Comparison of ENCODE assay signal across 15 cellular contexts in genomic region chr4:107265859-107266258, GRCh38.
DNase-seq lines count a peak whose midpoint lies in the region; ATAC-seq and TF ChIP-seq lines count a peak whose summit lies in the region.
"Had no signal": no experiment of that assay in that cellular context is flagged by ENCODE, and none has a peak within 500 bp of the region (broad histone marks: within the 10 kb centered on the region; RNA-seq: fewer than 3 reads in every experiment).

No MANE protein-coding gene starts in this region.

- H3K4me3 Mint-ChIP-seq in progenitor cell of endocrine pancreas (ENCODE audit: low read depth): no peak overlapping the region
- no peak overlapping the region for H3K4me3 Mint-ChIP-seq in stimulated activated naive B cell treated with anti-CD40 and anti-IgM and Interleukin-4, amounts not matched to agents 10 μg/mL and 1 μg/mL and 100 μg/mL, for 72 hours
- H3K4me3 Mint-ChIP-seq: CD8-positive, alpha-beta T cell; HFFc6; T-helper 17 cell had no signal

- H3K36me3 ChIP-seq in SJCRH30: no peaks in the 10 kb centered on the region
- H3K36me3 ChIP-seq: BLaER1 had no signal

- DNase-seq in NCI-H748 (lab: John Stamatoyannopoulos, UW; ENCODE audit: unreplicated experiment) (peak; percentile 50), NCI-H748 treated with DMSO at 0.1 percent for 48 hours (lab: John Stamatoyannopoulos, UW) (no peak), NCI-H1417 treated with DMSO at 0.1 percent for 48 hours (lab: John Stamatoyannopoulos, UW) (peak; percentile 4), SJCRH30 (peak; percentile 58 to 79), progenitor cell of endocrine pancreas (ENCODE audit: low spot score, unreplicated experiment) (no peak), SIG-M5 (lab: John Stamatoyannopoulos, UW) (no peak)
- no peak for DNase-seq in stimulated activated naive B cell treated with anti-CD40 and anti-IgM and Interleukin-4, amounts not matched to agents 10 μg/mL and 1 μg/mL and 100 μg/mL, for 72 hours
- DNase-seq: CD8-positive, alpha-beta T cell; GF-D8; HFFc6; NCI-H1048; NCI-H1694; Right ventricle myocardium superior; T-helper 17 cell had no signal

- no peak for TF ChIP-seq CTCF in progenitor cell of endocrine pancreas (IDR thresholded peaks at IDR 0.05; ENCODE audit: unreplicated experiment)

- H3K27me3 Mint-ChIP-seq in progenitor cell of endocrine pancreas: no peaks in the 10 kb centered on the region
- no peaks in the 10 kb centered on the region for H3K27me3 Mint-ChIP-seq in stimulated activated naive B cell treated with anti-CD40 and anti-IgM and Interleukin-4, amounts not matched to agents 10 μg/mL and 1 μg/mL and 100 μg/mL, for 72 hours
- H3K27me3 Mint-ChIP-seq: T-helper 17 cell had no signal

- peaks cover 16% of the 10 kb centered on the region for H3K4me1 ChIP-seq in SJCRH30

- H3K9me3 Mint-ChIP-seq in progenitor cell of endocrine pancreas (ENCODE audit: low read depth): peaks cover 2% of the 10 kb centered on the region
- peaks cover 0 to 1% of the 10 kb centered on the region in 2 donors for H3K9me3 Mint-ChIP-seq in stimulated activated naive B cell treated with anti-CD40 and anti-IgM and Interleukin-4, amounts not matched to agents 10 μg/mL and 1 μg/mL and 100 μg/mL, for 72 hours
- H3K9me3 Mint-ChIP-seq: CD8-positive, alpha-beta T cell; HFFc6 had no signal

- H3K4me1 Mint-ChIP-seq in progenitor cell of endocrine pancreas (ENCODE audit: low read depth): peaks cover 5% of the 10 kb centered on the region
- H3K4me1 Mint-ChIP-seq in stimulated activated naive B cell treated with anti-CD40 and anti-IgM and Interleukin-4, amounts not matched to agents 10 μg/mL and 1 μg/mL and 100 μg/mL, for 72 hours: no peaks in the 10 kb centered on the region
- H3K4me1 Mint-ChIP-seq: T-helper 17 cell had no signal

- H3K4me3 ChIP-seq in SJCRH30: peak overlapping the region; percentile 43
- H3K4me3 ChIP-seq: BLaER1 had no signal

- ATAC-seq in stimulated activated naive B cell treated with anti-CD40 and anti-IgM and Interleukin-4, amounts not matched to agents 10 μg/mL and 1 μg/mL and 100 μg/mL, for 72 hours (replicated peaks): no peak
- ATAC-seq: CD8-positive, alpha-beta T cell; T-helper 17 cell had no signal

- no peaks in the 10 kb centered on the region for H3K27me3 ChIP-seq in SJCRH30
- H3K27me3 ChIP-seq: BLaER1 had no signal

- peaks cover 2% of the 10 kb centered on the region for H3K36me3 Mint-ChIP-seq in progenitor cell of endocrine pancreas (ENCODE audit: insufficient read depth)
- no peaks in the 10 kb centered on the region for H3K36me3 Mint-ChIP-seq in stimulated activated naive B cell treated with anti-CD40 and anti-IgM and Interleukin-4, amounts not matched to agents 10 μg/mL and 1 μg/mL and 100 μg/mL, for 72 hours
- H3K36me3 Mint-ChIP-seq: CD8-positive, alpha-beta T cell had no signal

- H3K27ac ChIP-seq in SJCRH30: peak overlapping the region; percentile 47
- H3K27ac ChIP-seq: BLaER1 had no signal

- peak overlapping the region; percentile 17 for H3K27ac Mint-ChIP-seq in progenitor cell of endocrine pancreas
- no peak overlapping the region for H3K27ac Mint-ChIP-seq in stimulated activated naive B cell treated with anti-CD40 and anti-IgM and Interleukin-4, amounts not matched to agents 10 μg/mL and 1 μg/mL and 100 μg/mL, for 72 hours
- H3K27ac Mint-ChIP-seq: CD8-positive, alpha-beta T cell; HFFc6; T-helper 17 cell had no signal

- no peaks in the 10 kb centered on the region for H3K9me3 ChIP-seq in SJCRH30 (replicated peaks)

Comparison
In these comparisons a context has a peak if more than half of its experiments do, and no peak if none do; other contexts are left out.
1. DNase-seq: peak in NCI-H748 (single experiment), NCI-H1417 treated with DMSO at 0.1 percent for 48 hours (single experiment) and SJCRH30 (2 of 2); none in NCI-H748 treated with DMSO at 0.1 percent for 48 hours (single experiment), progenitor cell of endocrine pancreas (single experiment), stimulated activated naive B cell treated with anti-CD40 and anti-IgM and Interleukin-4, amounts not matched to agents 10 μg/mL and 1 μg/mL and 100 μg/mL, for 72 hours (single experiment) and SIG-M5 (single experiment).